ENCODE assay signal across 12 cellular contexts in the genomic region with DNA sequence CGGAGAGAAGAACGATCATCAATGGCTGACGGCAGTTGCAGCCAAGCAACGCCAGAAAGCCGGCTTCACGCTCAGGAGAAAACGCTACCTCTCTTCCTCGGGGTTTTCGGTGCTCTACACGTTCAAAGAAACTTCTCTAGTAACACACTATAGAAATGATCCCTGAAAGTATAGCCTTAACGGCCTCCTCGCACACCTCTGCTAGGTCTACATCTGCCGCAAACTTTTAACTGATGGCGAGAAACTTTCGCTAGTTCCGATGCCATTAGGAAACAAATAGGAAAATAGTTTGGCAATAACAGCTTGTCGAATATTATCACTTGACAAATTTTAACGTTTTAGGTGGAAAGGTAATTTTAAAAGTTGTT. TPM values are rescaled to one million over a fixed set of nuclear protein-coding genes. Genes with fewer than 3 reads are reported as not detected.
DNase-seq lines count a peak whose midpoint lies in the region; ATAC-seq and TF ChIP-seq lines count a peak whose summit lies in the region.
"Not testable (repeated sequence)": the region's sequence is repeated elsewhere in the genome, so short reads cannot be mapped to it uniquely, and the experiment has no call there.
"Had no signal": no experiment of that assay in that cellular context is flagged by ENCODE, and none has a peak within 500 bp of the region (broad histone marks: within the 10 kb centered on the region; RNA-seq: fewer than 3 reads in every experiment).

No MANE protein-coding gene starts in this region.

- not testable (repeated sequence) for ATAC-seq in activated CD4-positive, alpha-beta T cell treated with anti-CD3 and anti-CD28 coated beads for 36 hours; lower lobe of right lung

- H3K36me3 ChIP-seq in lower lobe of right lung: not testable (repeated sequence)

- not testable (repeated sequence) for H3K4me3 ChIP-seq in epithelial cell of esophagus (ENCODE audit: low read length); lower lobe of right lung

- H3K4me1 ChIP-seq in lower lobe of right lung: not testable (repeated sequence)

- H3K27me3 Mint-ChIP-seq in activated CD4-positive, alpha-beta T cell treated with anti-CD3 and anti-CD28 coated beads for 36 hours: not testable (repeated sequence)

- not testable (repeated sequence) for H3K27ac Mint-ChIP-seq in activated CD4-positive, alpha-beta T cell treated with anti-CD3 and anti-CD28 coated beads for 36 hours

- not testable (repeated sequence) for H3K36me3 Mint-ChIP-seq in activated CD4-positive, alpha-beta T cell treated with anti-CD3 and anti-CD28 coated beads for 36 hours (ENCODE audit: low read depth)

- POLR2A ChIA-PET in activated CD4-positive, alpha-beta T cell treated with anti-CD3 and anti-CD28 coated beads for 36 hours (lab: Charles Lee): not testable (repeated sequence)

- not testable (repeated sequence) for H3K27me3 ChIP-seq in lower lobe of right lung (ENCODE audit: low read depth)

- peak overlapping the region; percentile 90 for H3K27ac ChIP-seq in lower lobe of right lung

- in situ Hi-C loops in ACHN (cut with HindIII; ENCODE audit: low pct_ligation_motif_present, low pct_unique_long_range_greater_than_20kb, low sequenced_read_pairs); G401 (cut with HindIII; ENCODE audit: low sequenced_read_pairs): not testable (repeated sequence)

- intact Hi-C loops in activated CD4-positive, alpha-beta T cell treated with anti-CD3 and anti-CD28 coated beads for 36 hours (cut with DNase I, micrococcal nuclease); lower lobe of right lung (cut with DNase I): not testable (repeated sequence)

- H3K9me3 ChIP-seq in lower lobe of right lung: not testable (repeated sequence)

- CTCF ChIA-PET in activated CD4-positive, alpha-beta T cell treated with anti-CD3 and anti-CD28 coated beads for 36 hours (lab: Charles Lee): not testable (repeated sequence)

- not testable (repeated sequence) for H3K9me3 Mint-ChIP-seq in activated CD4-positive, alpha-beta T cell treated with anti-CD3 and anti-CD28 coated beads for 36 hours (ENCODE audit: low read depth)

- DNase-seq in ACHN (peak; percentile 26), G401 (ENCODE audit: low spot score) (peak; percentile 4), LoVo (ENCODE audit: low spot score) (peak; percentile 0), amniotic epithelial cell (ENCODE audit: low read depth) (peak; percentile 2), epithelial cell of esophagus (ENCODE audit: low read depth) (peak; percentile 14), renal cortical epithelial cell (ENCODE audit: low read depth) (peak; percentile 1)
- DNase-seq in activated CD4-positive, alpha-beta T cell treated with anti-CD3 and anti-CD28 coated beads for 36 hours: peak; percentile 5
- DNase-seq in lower lobe of right lung: not testable (repeated sequence)

- H3K4me3 Mint-ChIP-seq in activated CD4-positive, alpha-beta T cell treated with anti-CD3 and anti-CD28 coated beads for 36 hours: not testable (repeated sequence)

- TF ChIP-seq CTCF in epithelial cell of esophagus (IDR thresholded peaks at IDR 0.05; ENCODE audit: insufficient read depth, low read depth, low read length, missing control alignments); lower lobe of right lung (IDR thresholded peaks at IDR 0.05): not testable (repeated sequence)

- H3K4me1 Mint-ChIP-seq in activated CD4-positive, alpha-beta T cell treated with anti-CD3 and anti-CD28 coated beads for 36 hours: not testable (repeated sequence)

RNA-seq across cellular contexts. Expression of a gene that starts 14.9 kb away (rescaled TPM):
- total RNA-seq in G401 (2014; rRNA removed; shearing (Covaris generic)): not detected in 2 replicates
- total RNA-seq in activated CD4-positive, alpha-beta T cell treated with anti-CD3 and anti-CD28 coated beads for 36 hours: 1 to 10 TPM; 2.9 to 4.0 TPM
- total RNA-seq in lower lobe of right lung: 10.8 TPM
- total RNA-seq in renal cortical epithelial cell: 0.10 TPM in 1 of 2 replicates, not detected in the other
- total RNA-seq: bronchial epithelial cell, NCI-H460, osteoblast, SJSA1 had no signal
